In genomic region chr6:22227824-22228610, GRCh38 we compare ENCODE assay signal across 17 cellular contexts.
DNase-seq lines count a peak whose midpoint lies in the region.
"Had no signal": no experiment of that assay in that cellular context is flagged by ENCODE, and none has a peak within 500 bp of the region (broad histone marks: within the 10 kb centered on the region; RNA-seq: fewer than 3 reads in every experiment).

No MANE protein-coding gene starts in this region.

- DNase-seq in DMS79 (lab: John Stamatoyannopoulos, UW), result peak; percentile 9
- peak; percentile 67 for DNase-seq in NCI-H2029 (lab: John Stamatoyannopoulos, UW)
- DNase-seq in dermis microvascular lymphatic vessel endothelial cell (ENCODE audit: low read depth in 2 of 2), result peak; percentile 72 to 88
- DNase-seq in lung microvascular endothelial cell (ENCODE audit: low read depth in 2 of 2), result peak; percentile 32 to 72
- no peak for DNase-seq in anterior cingulate cortex (lab: John Stamatoyannopoulos, UW)
- no peak for DNase-seq in posterior cingulate gyrus
- DNase-seq in stimulated activated naive CD4-positive, alpha-beta T cell (lab: John Stamatoyannopoulos, UW), result no peak
- DNase-seq in NCI-H128 (lab: John Stamatoyannopoulos, UW; ENCODE audit: unreplicated experiment), result no peak
- DNase-seq: Calu3; CD4-positive, alpha-beta memory T cell; EL; MV-4-11; NCI-H1417 treated with DMSO at 0.1 percent for 48 hours; NCI-H2081 treated with DMSO at 0.1 percent for 48 hours; NCI-H345; NCI-H526; SHP77 treated with DMSO at 0.1 percent for 48 hours had no signal

- intact Hi-C loops in posterior cingulate gyrus (cut with DNase I), result no loop called here

Comparison
In these comparisons a context has a peak if more than half of its experiments do, and no peak if none do; other contexts are left out.
1. DNase-seq: peak in DMS79 (single experiment), NCI-H2029 (single experiment), dermis microvascular lymphatic vessel endothelial cell (2 of 2) and lung microvascular endothelial cell (2 of 2); none in anterior cingulate cortex (0 of 58), posterior cingulate gyrus (0 of 10), stimulated activated naive CD4-positive, alpha-beta T cell (0 of 6) and NCI-H128 (single experiment).